In the genomic region with DNA sequence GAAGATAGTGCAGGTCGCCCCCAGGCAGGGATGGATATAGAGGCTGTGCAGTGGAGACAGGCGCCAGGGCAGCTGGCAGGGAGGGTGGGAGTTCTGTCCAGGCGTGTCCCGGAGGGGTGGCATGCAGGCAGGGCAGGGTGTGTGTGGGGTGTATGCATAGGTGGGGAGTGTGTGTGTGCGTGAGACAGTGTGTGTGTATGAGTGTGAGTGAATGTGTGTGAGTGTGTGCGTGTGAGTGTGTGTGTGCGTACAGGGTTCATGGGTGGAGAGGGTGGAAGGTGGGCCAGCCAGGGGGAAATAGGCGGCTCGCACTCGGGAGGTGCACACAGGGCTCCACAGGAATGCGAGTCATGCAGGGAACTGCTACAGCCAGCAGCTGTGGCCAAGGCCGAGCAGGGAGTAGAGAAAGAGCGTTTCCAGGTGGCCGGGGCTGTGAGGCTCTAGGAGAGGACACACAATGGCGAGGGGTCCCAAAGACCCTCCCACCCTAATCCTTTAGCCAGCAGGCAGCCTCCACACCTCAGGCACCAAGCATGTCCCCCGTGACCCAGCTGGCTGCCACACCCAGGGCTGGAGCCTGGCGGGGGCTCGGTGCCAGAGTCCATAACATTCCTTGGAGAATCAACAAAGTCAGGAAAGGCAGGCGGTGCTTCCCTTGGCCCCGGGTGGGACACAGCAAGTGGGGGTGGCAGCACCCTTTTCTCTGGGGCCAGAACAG, we compare ENCODE assay signal across 1 cellular context.
TF ChIP-seq lines count a peak whose summit lies in the region.

No MANE protein-coding gene starts in this region.

TF ChIP-seq in HepG2, 621 proteins besides CTCF, POLR2A, EP300 and RAD21 (continued from another document and continues in another):
- TF ChIP-seq, protein P1, sequence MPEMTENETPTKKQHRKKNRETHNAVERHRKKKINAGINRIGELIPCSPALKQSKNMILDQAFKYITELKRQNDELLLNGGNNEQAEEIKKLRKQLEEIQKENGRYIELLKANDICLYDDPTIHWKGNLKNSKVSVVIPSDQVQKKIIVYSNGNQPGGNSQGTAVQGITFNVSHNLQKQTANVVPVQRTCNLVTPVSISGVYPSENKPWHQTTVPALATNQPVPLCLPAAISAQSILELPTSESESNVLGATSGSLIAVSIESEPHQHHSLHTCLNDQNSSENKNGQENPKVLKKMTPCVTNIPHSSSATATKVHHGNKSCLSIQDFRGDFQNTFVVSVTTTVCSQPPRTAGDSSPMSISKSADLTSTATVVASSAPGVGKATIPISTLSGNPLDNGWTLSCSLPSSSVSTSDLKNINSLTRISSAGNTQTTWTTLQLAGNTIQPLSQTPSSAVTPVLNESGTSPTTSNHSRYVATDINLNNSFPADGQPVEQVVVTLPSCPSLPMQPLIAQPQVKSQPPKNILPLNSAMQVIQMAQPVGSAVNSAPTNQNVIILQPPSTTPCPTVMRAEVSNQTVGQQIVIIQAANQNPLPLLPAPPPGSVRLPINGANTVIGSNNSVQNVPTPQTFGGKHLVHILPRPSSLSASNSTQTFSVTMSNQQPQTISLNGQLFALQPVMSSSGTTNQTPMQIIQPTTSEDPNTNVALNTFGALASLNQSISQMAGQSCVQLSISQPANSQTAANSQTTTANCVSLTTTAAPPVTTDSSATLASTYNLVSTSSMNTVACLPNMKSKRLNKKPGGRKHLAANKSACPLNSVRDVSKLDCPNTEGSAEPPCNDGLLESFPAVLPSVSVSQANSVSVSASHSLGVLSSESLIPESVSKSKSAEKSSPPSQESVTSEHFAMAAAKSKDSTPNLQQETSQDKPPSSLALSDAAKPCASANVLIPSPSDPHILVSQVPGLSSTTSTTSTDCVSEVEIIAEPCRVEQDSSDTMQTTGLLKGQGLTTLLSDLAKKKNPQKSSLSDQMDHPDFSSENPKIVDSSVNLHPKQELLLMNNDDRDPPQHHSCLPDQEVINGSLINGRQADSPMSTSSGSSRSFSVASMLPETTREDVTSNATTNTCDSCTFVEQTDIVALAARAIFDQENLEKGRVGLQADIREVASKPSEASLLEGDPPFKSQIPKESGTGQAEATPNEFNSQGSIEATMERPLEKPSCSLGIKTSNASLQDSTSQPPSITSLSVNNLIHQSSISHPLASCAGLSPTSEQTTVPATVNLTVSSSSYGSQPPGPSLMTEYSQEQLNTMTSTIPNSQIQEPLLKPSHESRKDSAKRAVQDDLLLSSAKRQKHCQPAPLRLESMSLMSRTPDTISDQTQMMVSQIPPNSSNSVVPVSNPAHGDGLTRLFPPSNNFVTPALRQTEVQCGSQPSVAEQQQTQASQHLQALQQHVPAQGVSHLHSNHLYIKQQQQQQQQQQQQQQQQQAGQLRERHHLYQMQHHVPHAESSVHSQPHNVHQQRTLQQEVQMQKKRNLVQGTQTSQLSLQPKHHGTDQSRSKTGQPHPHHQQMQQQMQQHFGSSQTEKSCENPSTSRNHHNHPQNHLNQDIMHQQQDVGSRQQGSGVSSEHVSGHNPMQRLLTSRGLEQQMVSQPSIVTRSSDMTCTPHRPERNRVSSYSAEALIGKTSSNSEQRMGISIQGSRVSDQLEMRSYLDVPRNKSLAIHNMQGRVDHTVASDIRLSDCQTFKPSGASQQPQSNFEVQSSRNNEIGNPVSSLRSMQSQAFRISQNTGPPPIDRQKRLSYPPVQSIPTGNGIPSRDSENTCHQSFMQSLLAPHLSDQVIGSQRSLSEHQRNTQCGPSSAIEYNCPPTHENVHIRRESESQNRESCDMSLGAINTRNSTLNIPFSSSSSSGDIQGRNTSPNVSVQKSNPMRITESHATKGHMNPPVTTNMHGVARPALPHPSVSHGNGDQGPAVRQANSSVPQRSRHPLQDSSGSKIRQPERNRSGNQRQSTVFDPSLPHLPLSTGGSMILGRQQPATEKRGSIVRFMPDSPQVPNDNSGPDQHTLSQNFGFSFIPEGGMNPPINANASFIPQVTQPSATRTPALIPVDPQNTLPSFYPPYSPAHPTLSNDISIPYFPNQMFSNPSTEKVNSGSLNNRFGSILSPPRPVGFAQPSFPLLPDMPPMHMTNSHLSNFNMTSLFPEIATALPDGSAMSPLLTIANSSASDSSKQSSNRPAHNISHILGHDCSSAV (CRISPR knock-in tag; IDR thresholded peaks at IDR 0.05; ENCODE audit: borderline replicate concordance): no peak
- TF ChIP-seq TP53 (CRISPR knock-in tag; conservative IDR thresholded peaks at IDR 0.05): no peak
- TF ChIP-seq ZNF878 (CRISPR knock-in tag; IDR thresholded peaks at IDR 0.05): no peak
- TF ChIP-seq SMAD3 (CRISPR knock-in tag; IDR thresholded peaks at IDR 0.05): no peak
- peak; percentile 49; the same call in 1 of the 2 replicates for TF ChIP-seq TBX3 (IDR thresholded peaks at IDR 0.05; ENCODE audit: borderline replicate concordance)
- peak; percentile 55 for TF ChIP-seq RBM39 (IDR thresholded peaks at IDR 0.05; ENCODE audit: low read depth, low read length, poor library complexity, severe bottlenecking)
- no peak for TF ChIP-seq JARID2 (CRISPR knock-in tag; IDR thresholded peaks at IDR 0.05; ENCODE audit: insufficient replicate concordance)
- TF ChIP-seq ZFP90 (CRISPR knock-in tag; IDR thresholded peaks at IDR 0.05; ENCODE audit: borderline replicate concordance): peak; percentile 30; the same call in 1 of the 2 replicates
- peak; percentile 86; the same call in 1 of the 2 replicates for TF ChIP-seq IRF2 (CRISPR knock-in tag; IDR thresholded peaks at IDR 0.05)
- TF ChIP-seq, protein P2, sequence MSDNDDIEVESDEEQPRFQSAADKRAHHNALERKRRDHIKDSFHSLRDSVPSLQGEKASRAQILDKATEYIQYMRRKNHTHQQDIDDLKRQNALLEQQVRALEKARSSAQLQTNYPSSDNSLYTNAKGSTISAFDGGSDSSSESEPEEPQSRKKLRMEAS (IDR thresholded peaks at IDR 0.05): 0 out of 2 replicates have a peak, but pooled peaks have one; percentile 33
- TF ChIP-seq TRIM24 (CRISPR knock-in tag; IDR thresholded peaks at IDR 0.05): no peak
- TF ChIP-seq, protein P3, sequence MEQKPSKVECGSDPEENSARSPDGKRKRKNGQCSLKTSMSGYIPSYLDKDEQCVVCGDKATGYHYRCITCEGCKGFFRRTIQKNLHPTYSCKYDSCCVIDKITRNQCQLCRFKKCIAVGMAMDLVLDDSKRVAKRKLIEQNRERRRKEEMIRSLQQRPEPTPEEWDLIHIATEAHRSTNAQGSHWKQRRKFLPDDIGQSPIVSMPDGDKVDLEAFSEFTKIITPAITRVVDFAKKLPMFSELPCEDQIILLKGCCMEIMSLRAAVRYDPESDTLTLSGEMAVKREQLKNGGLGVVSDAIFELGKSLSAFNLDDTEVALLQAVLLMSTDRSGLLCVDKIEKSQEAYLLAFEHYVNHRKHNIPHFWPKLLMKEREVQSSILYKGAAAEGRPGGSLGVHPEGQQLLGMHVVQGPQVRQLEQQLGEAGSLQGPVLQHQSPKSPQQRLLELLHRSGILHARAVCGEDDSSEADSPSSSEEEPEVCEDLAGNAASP (CRISPR knock-in tag; IDR thresholded peaks at IDR 0.05; ENCODE audit: borderline replicate concordance): peak; percentile 42; the same call in 1 of the 2 replicates
- TF ChIP-seq, protein P4, sequence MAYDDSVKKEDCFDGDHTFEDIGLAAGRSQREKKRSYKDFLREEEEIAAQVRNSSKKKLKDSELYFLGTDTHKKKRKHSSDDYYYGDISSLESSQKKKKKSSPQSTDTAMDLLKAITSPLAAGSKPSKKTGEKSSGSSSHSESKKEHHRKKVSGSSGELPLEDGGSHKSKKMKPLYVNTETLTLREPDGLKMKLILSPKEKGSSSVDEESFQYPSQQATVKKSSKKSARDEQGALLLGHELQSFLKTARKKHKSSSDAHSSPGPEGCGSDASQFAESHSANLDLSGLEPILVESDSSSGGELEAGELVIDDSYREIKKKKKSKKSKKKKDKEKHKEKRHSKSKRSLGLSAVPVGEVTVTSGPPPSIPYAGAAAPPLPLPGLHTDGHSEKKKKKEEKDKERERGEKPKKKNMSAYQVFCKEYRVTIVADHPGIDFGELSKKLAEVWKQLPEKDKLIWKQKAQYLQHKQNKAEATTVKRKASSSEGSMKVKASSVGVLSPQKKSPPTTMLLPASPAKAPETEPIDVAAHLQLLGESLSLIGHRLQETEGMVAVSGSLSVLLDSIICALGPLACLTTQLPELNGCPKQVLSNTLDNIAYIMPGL (CRISPR knock-in tag; IDR thresholded peaks at IDR 0.05; ENCODE audit: borderline replicate concordance in 1 of 2, low read depth in 1 of 2): peak; percentile 30 to 40; a peak in 2 of 4 replicates
- TF ChIP-seq ZNF160 (CRISPR knock-in tag; IDR thresholded peaks at IDR 0.05): no peak
- TF ChIP-seq, protein P5, sequence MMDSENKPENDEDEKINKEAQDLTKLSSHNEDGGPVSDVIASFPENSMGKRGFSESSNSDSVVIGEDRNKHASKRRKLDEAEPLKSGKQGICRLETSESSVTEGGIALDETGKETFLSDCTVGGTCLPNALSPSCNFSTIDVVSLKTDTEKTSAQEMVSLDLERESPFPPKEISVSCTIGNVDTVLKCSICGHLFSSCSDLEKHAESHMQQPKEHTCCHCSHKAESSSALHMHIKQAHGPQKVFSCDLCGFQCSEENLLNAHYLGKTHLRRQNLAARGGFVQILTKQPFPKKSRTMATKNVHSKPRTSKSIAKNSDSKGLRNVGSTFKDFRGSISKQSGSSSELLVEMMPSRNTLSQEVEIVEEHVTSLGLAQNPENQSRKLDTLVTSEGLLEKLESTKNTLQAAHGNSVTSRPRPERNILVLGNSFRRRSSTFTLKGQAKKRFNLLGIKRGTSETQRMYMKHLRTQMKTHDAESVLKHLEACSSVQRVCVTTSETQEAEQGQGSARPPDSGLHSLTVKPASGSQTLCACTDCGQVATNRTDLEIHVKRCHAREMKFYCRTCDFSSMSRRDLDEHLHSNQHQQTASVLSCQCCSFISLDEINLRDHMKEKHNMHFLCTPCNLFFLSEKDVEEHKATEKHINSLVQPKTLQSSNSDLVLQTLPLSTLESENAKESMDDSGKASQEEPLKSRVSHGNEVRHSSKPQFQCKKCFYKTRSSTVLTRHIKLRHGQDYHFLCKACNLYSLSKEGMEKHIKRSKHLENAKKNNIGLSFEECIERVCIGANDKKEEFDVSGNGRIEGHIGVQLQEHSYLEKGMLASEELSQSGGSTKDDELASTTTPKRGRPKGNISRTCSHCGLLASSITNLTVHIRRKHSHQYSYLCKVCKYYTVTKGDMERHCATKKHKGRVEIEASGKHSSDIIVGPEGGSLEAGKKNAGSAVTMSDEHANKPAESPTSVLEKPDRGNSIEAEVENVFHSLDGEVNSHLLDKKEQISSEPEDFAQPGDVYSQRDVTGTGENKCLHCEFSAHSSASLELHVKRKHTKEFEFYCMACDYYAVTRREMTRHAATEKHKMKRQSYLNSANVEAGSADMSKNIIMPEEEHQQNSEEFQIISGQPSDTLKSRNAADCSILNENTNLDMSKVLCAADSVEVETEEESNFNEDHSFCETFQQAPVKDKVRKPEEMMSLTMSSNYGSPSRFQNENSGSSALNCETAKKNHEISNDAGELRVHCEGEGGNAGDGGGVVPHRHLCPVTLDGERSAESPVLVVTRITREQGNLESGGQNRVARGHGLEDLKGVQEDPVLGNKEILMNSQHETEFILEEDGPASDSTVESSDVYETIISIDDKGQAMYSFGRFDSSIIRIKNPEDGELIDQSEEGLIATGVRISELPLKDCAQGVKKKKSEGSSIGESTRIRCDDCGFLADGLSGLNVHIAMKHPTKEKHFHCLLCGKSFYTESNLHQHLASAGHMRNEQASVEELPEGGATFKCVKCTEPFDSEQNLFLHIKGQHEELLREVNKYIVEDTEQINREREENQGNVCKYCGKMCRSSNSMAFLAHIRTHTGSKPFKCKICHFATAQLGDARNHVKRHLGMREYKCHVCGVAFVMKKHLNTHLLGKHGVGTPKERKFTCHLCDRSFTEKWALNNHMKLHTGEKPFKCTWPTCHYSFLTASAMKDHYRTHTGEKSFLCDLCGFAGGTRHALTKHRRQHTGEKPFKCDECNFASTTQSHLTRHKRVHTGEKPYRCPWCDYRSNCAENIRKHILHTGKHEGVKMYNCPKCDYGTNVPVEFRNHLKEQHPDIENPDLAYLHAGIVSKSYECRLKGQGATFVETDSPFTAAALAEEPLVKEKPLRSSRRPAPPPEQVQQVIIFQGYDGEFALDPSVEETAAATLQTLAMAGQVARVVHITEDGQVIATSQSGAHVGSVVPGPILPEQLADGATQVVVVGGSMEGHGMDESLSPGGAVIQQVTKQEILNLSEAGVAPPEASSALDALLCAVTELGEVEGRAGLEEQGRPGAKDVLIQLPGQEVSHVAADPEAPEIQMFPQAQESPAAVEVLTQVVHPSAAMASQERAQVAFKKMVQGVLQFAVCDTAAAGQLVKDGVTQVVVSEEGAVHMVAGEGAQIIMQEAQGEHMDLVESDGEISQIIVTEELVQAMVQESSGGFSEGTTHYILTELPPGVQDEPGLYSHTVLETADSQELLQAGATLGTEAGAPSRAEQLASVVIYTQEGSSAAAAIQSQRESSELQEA (CRISPR knock-in tag; IDR thresholded peaks at IDR 0.05; ENCODE audit: not compliant biosample characterization): no peak
- TF ChIP-seq ZNF589 (CRISPR knock-in tag; conservative IDR thresholded peaks at IDR 0.05): no peak
- TF ChIP-seq, protein P6, sequence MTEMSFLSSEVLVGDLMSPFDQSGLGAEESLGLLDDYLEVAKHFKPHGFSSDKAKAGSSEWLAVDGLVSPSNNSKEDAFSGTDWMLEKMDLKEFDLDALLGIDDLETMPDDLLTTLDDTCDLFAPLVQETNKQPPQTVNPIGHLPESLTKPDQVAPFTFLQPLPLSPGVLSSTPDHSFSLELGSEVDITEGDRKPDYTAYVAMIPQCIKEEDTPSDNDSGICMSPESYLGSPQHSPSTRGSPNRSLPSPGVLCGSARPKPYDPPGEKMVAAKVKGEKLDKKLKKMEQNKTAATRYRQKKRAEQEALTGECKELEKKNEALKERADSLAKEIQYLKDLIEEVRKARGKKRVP (CRISPR knock-in tag; IDR thresholded peaks at IDR 0.05): no peak
- 0 out of 2 replicates have a peak, but pooled peaks have one; percentile 72 for TF ChIP-seq ZNF552 (CRISPR knock-in tag; IDR thresholded peaks at IDR 0.05; ENCODE audit: borderline replicate concordance)
- TF ChIP-seq, protein P7, sequence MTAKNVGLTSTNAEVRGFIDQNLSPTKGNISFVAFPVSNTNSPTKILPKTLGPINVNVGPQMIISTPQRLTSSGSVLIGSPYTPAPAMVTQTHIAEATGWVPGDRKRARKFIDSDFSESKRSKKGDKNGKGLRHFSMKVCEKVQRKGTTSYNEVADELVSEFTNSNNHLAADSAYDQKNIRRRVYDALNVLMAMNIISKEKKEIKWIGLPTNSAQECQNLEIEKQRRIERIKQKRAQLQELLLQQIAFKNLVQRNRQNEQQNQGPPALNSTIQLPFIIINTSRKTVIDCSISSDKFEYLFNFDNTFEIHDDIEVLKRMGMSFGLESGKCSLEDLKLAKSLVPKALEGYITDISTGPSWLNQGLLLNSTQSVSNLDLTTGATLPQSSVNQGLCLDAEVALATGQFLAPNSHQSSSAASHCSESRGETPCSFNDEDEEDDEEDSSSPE (CRISPR knock-in tag; IDR thresholded peaks at IDR 0.05): no peak
- no peak for TF ChIP-seq MIXL1 (CRISPR knock-in tag; IDR thresholded peaks at IDR 0.05)
- TF ChIP-seq ERF (CRISPR knock-in tag; IDR thresholded peaks at IDR 0.05): peak; percentile 66
- TF ChIP-seq SUZ12 (IDR thresholded peaks at IDR 0.05; ENCODE audit: low read depth, low read length): no peak
- TF ChIP-seq, protein P8, sequence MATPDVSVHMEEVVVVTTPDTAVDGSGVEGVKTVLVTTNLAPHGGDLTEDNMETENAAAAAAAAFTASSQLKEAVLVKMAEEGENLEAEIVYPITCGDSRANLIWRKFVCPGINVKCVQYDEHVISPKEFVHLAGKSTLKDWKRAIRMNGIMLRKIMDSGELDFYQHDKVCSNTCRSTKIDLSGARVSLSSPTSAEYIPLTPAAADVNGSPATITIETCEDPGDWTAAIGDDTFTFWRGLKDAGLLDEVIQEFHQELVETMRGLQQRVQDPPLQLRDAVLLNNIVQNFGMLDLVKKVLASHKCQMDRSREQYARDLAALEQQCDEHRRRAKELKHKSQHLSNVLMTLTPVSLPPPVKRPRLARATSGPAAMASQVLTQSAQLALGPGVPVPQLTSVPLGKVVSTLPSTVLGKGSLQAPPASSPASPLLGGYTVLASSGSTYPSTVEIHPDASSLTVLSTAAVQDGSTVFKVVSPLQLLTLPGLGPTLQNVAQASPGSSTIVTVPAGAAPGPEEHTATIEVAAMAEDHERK (CRISPR knock-in tag; IDR thresholded peaks at IDR 0.05; ENCODE audit: low read depth): no peak
- TF ChIP-seq ZNF792 (CRISPR knock-in tag; IDR thresholded peaks at IDR 0.05): no peak; the same call in 1 of the 2 replicates
- TF ChIP-seq SP2 (CRISPR knock-in tag; IDR thresholded peaks at IDR 0.05): 0 out of 2 replicates have a peak, but pooled peaks have one; percentile 5
